10 cellular contexts compared by ENCODE assay signal in the genomic region with DNA sequence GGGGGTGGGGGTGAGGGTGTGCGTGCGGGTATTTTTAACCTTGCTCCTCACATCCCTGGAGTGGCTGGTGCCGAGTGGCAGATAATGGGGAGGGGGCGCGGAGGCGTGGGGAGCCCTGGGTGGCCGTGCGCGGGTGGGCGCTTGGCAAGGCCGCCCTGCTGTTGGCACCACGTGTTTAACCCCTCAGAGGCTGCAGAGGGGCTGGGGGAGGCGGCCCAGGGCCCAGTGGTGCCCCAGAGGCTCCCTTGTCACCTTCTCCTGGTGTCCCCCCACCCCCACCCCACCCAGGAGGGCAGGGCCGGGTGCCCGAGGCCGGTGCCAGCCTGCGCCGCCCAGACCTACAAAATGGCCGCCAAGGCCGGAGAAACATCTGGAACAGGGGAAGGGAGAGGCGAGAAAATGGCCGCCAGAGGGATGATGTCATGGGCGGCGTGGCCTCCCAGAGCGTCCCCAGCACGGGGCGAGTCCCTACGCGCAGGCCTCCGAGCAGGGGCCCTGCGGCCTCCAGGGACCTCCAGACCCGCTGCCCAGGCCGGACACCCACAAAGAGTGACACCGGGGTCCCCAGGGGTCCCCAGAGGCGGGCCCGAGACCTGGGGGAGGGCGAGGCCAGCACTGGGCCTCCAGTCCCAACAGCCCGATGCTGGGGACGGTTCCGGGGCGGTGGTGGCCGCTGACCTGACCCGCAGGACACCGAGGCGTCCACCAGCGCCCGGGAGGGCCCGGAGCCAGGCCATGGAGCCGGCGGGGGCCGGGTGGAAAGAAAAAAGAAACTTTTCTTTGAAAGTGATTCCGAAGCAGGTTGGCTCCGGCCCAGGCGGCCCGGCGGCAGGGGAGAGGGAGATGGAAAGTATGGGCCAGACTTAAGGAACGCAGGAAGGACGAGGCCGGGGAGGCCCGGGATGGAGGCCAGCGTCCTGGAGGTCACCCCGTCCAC. TPM values are rescaled to one million over a fixed set of nuclear protein-coding genes. Genes with fewer than 3 reads are reported as not detected.
DNase-seq lines count a peak whose midpoint lies in the region; ATAC-seq and TF ChIP-seq lines count a peak whose summit lies in the region.
"Had no signal": no experiment of that assay in that cellular context is flagged by ENCODE, and none has a peak within 500 bp of the region (broad histone marks: within the 10 kb centered on the region; RNA-seq: fewer than 3 reads in every experiment).

No MANE protein-coding gene starts in this region.

- H3K4me3 ChIP-seq in ACC112 (ENCODE audit: low read depth, low read length) = peak overlapping the region; percentile 67
- H3K4me3 ChIP-seq in PC-9 = no peak overlapping the region

- TF ChIP-seq CTCF in omental fat pad (IDR thresholded peaks at IDR 0.05) (no peak), PC-9 (conservative IDR thresholded peaks at IDR 0.05) (no peak)

- no TSS peak for BruUV-seq in PC-9 (replicated peaks; lab: Mats Ljungman, UMichigan)

- H3K4me1 ChIP-seq in ACC112 (ENCODE audit: control insufficient read depth, insufficient read depth, low read length, unreplicated experiment) (peaks cover 17% of the 10 kb centered on the region), PC-9 (replicated peaks; ENCODE audit: insufficient read depth) (no peaks in the 10 kb centered on the region)

- WGBS in adipose tissue, 3 donors = 12 to 39% (median 38%) methylated on average over 56 to 62 of the region's 62 CpGs

- H3K9me3 ChIP-seq in PC-9 (ENCODE audit: insufficient read depth, low read depth) = no peaks in the 10 kb centered on the region

- no peaks in the 10 kb centered on the region for H3K9me2 ChIP-seq in PC-9 (ENCODE audit: insufficient read depth)

- H3K79me2 ChIP-seq in ACC112 (ENCODE audit: control insufficient read depth, insufficient read depth, low read length, unreplicated experiment) (peaks cover 61% of the 10 kb centered on the region), PC-9 (ENCODE audit: low read depth) (peaks cover 5% of the 10 kb centered on the region; the same call in 1 of the 2 replicates)

- H4K20me1 ChIP-seq in PC-9 (ENCODE audit: insufficient read depth) = peaks cover 28% of the 10 kb centered on the region

- intact Hi-C loops in PC-9 (cut with micrococcal nuclease; ENCODE audit: unreplicated experiment) = no loop called here

- POLR2A ChIA-PET in PC-9 (lab: Charles Lee; ENCODE audit: unreplicated experiment) = no interaction called here

- peak overlapping the region; percentile 97 for H3K27ac ChIP-seq in ACC112 (ENCODE audit: low read depth, low read length)
- peak overlapping the region; percentile 94 for H3K27ac ChIP-seq in adipose tissue (ENCODE audit: low read depth, low read length)
- no peak overlapping the region for H3K27ac ChIP-seq in PC-9

- peak overlapping the region; percentile 23 for H2AFZ ChIP-seq in ACC112 (ENCODE audit: low read length, unreplicated experiment)
- H2AFZ ChIP-seq in PC-9 = no peak overlapping the region

- no peak overlapping the region for H3K4me2 ChIP-seq in PC-9

- peak; percentile 78 for ATAC-seq in omental fat pad (ENCODE audit: low FRiP score)
- no peak for ATAC-seq in HG02884 (IDR thresholded peaks at IDR 0.05; ENCODE audit: unreplicated experiment)

- H3K36me3 ChIP-seq in ACC112 (ENCODE audit: insufficient read depth, low read length) (no peaks in the 10 kb centered on the region), PC-9 (ENCODE audit: low read depth) (no peaks in the 10 kb centered on the region)

- H3K27me3 ChIP-seq in ACC112 (ENCODE audit: insufficient read depth, low read length) (no peaks in the 10 kb centered on the region), PC-9 (ENCODE audit: insufficient read depth, low read depth) (no peaks in the 10 kb centered on the region)

- DNase-seq in globus pallidus (ENCODE audit: low spot score) (peak; percentile 88), omental fat pad (ENCODE audit: low spot score) (peak; percentile 49), PC-9 (no peak), HUDEP-2 (lab: John Stamatoyannopoulos, UW; ENCODE audit: unreplicated experiment in 76 of 76) (no peak), HK-2 (ENCODE audit: unreplicated experiment) (no peak)
- DNase-seq: activated T-cell treated with anti-CD3 and anti-CD28 coated beads, Interleukin-2, amount 50 U/mL, for 48 hours; NCI-H2227 treated with DMSO at 0.1 percent for 48 hours had no signal

- no peaks in the 10 kb centered on the region for H3F3A ChIP-seq in PC-9 (ENCODE audit: insufficient read depth, low read depth)

- CTCF ChIA-PET in PC-9 (lab: Charles Lee) = no interaction called here

RNA-seq across cellular contexts. Expression of gene NFIC, which starts 38.2 kb away (rescaled TPM):
- 10 to 100 TPM; 57.8 to 87.3 (median 81.7) TPM for polyA plus RNA-seq in adipose tissue
- total RNA-seq in omental fat pad = 10 to 100 TPM; 55.7 to 84.5 (median 65.5) TPM
- total RNA-seq in PC-9 (2021) = 71.1 and 75.6 TPM in 2 replicates

Comparison
In these comparisons a context has a peak if more than half of its experiments do, and no peak if none do; other contexts are left out.
1. DNase-seq: peak in globus pallidus (single experiment) and omental fat pad (single experiment); none in PC-9 (0 of 2), HUDEP-2 (0 of 76) and HK-2 (single experiment).